ENCODE assay signal across 11 cellular contexts in genomic region chr17:71423871-71424546, GRCh38.
DNase-seq lines count a peak whose midpoint lies in the region; ATAC-seq and TF ChIP-seq lines count a peak whose summit lies in the region.
"Had no signal": no experiment of that assay in that cellular context is flagged by ENCODE, and none has a peak within 500 bp of the region (broad histone marks: within the 10 kb centered on the region; RNA-seq: fewer than 3 reads in every experiment).

No MANE protein-coding gene starts in this region.

- no peaks in the 10 kb centered on the region for H3K27me3 Mint-ChIP-seq in HFFc6 (ENCODE audit: insufficient read depth)
- no peaks in the 10 kb centered on the region for H3K27me3 Mint-ChIP-seq in endodermal cell (ENCODE audit: insufficient read depth)
- no peaks in the 10 kb centered on the region for H3K27me3 Mint-ChIP-seq in T-helper 17 cell

- no peak for TF ChIP-seq CTCF in AG04450 (IDR thresholded peaks at IDR 0.05; ENCODE audit: low read depth, low read length)
- peak; percentile 23; the same call in 1 of the 2 replicates for TF ChIP-seq CTCF in HFFc6 (IDR thresholded peaks at IDR 0.05)
- no peak for TF ChIP-seq CTCF in endodermal cell (conservative IDR thresholded peaks at IDR 0.05)
- no peak for TF ChIP-seq CTCF in GM13977 (IDR thresholded peaks at IDR 0.05; ENCODE audit: extremely low read depth, insufficient read depth, missing control alignments)

- H3K4me1 Mint-ChIP-seq in HFFc6 (ENCODE audit: low read depth) (peaks cover 38% of the 10 kb centered on the region), endodermal cell (peaks cover 8% of the 10 kb centered on the region), T-helper 17 cell (no peaks in the 10 kb centered on the region)

- H3K4me3 Mint-ChIP-seq in HFFc6 (no peak overlapping the region; the same call in 1 of the 2 replicates), endodermal cell (no peak overlapping the region), T-helper 17 cell (no peak overlapping the region)

- POLR2A ChIA-PET in AG04450 (lab: Yijun Ruan, JAX): no interaction called here

- H3K9me3 ChIP-seq in AG04450 (ENCODE audit: control insufficient read depth, insufficient read depth, low read length) (peaks cover 4% of the 10 kb centered on the region; the same call in 1 of the 2 replicates), endodermal cell (ENCODE audit: control insufficient read depth, low read length) (peaks cover 17% of the 10 kb centered on the region), T-helper 17 cell (ENCODE audit: control insufficient read depth, low read length, poor library complexity, severe bottlenecking) (no peaks in the 10 kb centered on the region)

- peak overlapping the region; percentile 49; the same call in 1 of the 2 replicates for H3K27ac Mint-ChIP-seq in HFFc6
- no peak overlapping the region for H3K27ac Mint-ChIP-seq in endodermal cell
- no peak overlapping the region for H3K27ac Mint-ChIP-seq in T-helper 17 cell

- no peaks in the 10 kb centered on the region for H3K4me1 ChIP-seq in endodermal cell (ENCODE audit: control insufficient read depth, insufficient read depth, low read length)

- no peak for ATAC-seq in T-helper 17 cell
- ATAC-seq: stimulated activated naive CD8-positive, alpha-beta T cell treated with anti-CD3 and anti-CD28 coated beads, Interleukin-15, Interleukin-2, amounts not matched to agents 100 U/mL and 50 U/mL, for 24 hours had no signal

- in situ Hi-C loops in GM13977 (cut with MboI; ENCODE audit: low pct_unique_long_range_greater_than_20kb, low sequenced_read_pairs, unreplicated experiment): no loop called here

- H3K4me3 ChIP-seq in AG04450 (ENCODE audit: low read depth, low read length) (no peak overlapping the region), endodermal cell (ENCODE audit: low read length) (no peak overlapping the region)

- H3K36me3 ChIP-seq in endodermal cell (ENCODE audit: control insufficient read depth, insufficient read depth, low read length): no peaks in the 10 kb centered on the region

- H3K27ac ChIP-seq in AG04450 (ENCODE audit: low read depth, low read length) (no peak overlapping the region), endodermal cell (ENCODE audit: low read depth, low read length) (no peak overlapping the region)

- WGBS in endodermal cell (ENCODE audit: insufficient coverage in 1 of 2, insufficient read length in 1 of 2), 2 experiments: 89 to 96% methylated on average over 3 to 4 of the region's 5 CpGs

- H3K36me3 Mint-ChIP-seq in HFFc6 (ENCODE audit: low read depth) (peaks cover 12% of the 10 kb centered on the region), endodermal cell (ENCODE audit: low read depth) (no peaks in the 10 kb centered on the region), T-helper 17 cell (ENCODE audit: low read depth) (no peaks in the 10 kb centered on the region)

- CTCF ChIA-PET in AG04450 (lab: Charles Lee): interaction anchor here (1.0 kb wide), 1 partner anchor 657 kb away, joined by 5 read pairs; no protein-coding TSS in a partner anchor

- DNase-seq in AG04450 (ENCODE audit: low read depth, low spot score) (peak; percentile 32), HFFc6 (peak; percentile 81), NCI-H69 (lab: John Stamatoyannopoulos, UW) (peak; percentile 100), endodermal cell (peak; percentile 55), T-helper 17 cell (no peak), RKO (ENCODE audit: low spot score) (no peak), DMS53 (lab: John Stamatoyannopoulos, UW) (no peak), GM13977 (ENCODE audit: low spot score) (no peak)
- DNase-seq: amniotic stem cell; kidney; stimulated activated naive CD8-positive, alpha-beta T cell treated with anti-CD3 and anti-CD28 coated beads, Interleukin-15, Interleukin-2, amounts not matched to agents 100 U/mL and 50 U/mL, for 24 hours had no signal

- H3K9me3 Mint-ChIP-seq in HFFc6 (peaks cover 6% of the 10 kb centered on the region; the same call in 1 of the 2 replicates), endodermal cell (peaks cover 26% of the 10 kb centered on the region)

- H3K27me3 ChIP-seq in AG04450 (ENCODE audit: control insufficient read depth, insufficient read depth, low read length): no peaks in the 10 kb centered on the region
- H3K27me3 ChIP-seq in endodermal cell (ENCODE audit: control insufficient read depth, insufficient read depth, low read length, poor library complexity, severe bottlenecking): no peaks in the 10 kb centered on the region

- H3K9ac ChIP-seq in endodermal cell (ENCODE audit: extremely low read depth, low read length, poor library complexity, severe bottlenecking): no peak overlapping the region

Comparison
In these comparisons a context has a peak if more than half of its experiments do, and no peak if none do; other contexts are left out.
1. DNase-seq: peak in AG04450 (single experiment), HFFc6 (single experiment), NCI-H69 (single experiment) and endodermal cell (single experiment); none in T-helper 17 cell (0 of 3), RKO (single experiment), DMS53 (single experiment) and GM13977 (single experiment).